3 cellular contexts compared by ENCODE assay signal in the genomic region with DNA sequence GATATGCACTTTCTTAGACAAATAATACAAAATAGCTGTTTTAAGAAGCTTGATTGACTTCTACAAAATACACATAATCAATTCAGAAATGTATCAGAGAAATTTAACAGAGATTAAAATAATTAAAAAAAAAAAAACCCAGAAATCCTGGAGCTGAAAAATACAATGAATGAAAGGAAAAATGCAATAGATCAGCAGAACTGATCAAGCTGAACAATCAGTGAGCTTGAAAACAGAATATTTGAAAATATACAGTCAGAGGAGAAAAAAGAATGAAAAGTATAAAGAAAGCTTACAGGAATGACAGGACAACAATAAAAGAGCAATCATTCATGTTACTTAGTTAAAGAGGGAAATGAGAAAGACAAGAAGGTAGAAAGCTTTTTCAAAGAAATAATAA.
A peak's percentile ranks its signal among the peaks of the same experiment; 100 is the strongest.
TF ChIP-seq lines count a peak whose summit lies in the region.

No MANE protein-coding gene starts in this region.

TF ChIP-seq in HepG2, 621 proteins besides CTCF, POLR2A, EP300 and RAD21:
- TF ChIP-seq ZNF160 (CRISPR knock-in tag; IDR thresholded peaks at IDR 0.05): peak; percentile 97
- no peak for TF ChIP-seq ZNF678 (CRISPR knock-in tag; IDR thresholded peaks at IDR 0.05)
- TF ChIP-seq ZNF180 (CRISPR knock-in tag; IDR thresholded peaks at IDR 0.05; ENCODE audit: borderline replicate concordance, low read depth): no peak

TF ChIP-seq in HEK293, 187 proteins besides CTCF, POLR2A, EP300 and RAD21:
- TF ChIP-seq SETDB1 (IDR thresholded peaks at IDR 0.05; ENCODE audit: insufficient read length, low read length): peak; percentile 86
- TF ChIP-seq, protein P1, sequence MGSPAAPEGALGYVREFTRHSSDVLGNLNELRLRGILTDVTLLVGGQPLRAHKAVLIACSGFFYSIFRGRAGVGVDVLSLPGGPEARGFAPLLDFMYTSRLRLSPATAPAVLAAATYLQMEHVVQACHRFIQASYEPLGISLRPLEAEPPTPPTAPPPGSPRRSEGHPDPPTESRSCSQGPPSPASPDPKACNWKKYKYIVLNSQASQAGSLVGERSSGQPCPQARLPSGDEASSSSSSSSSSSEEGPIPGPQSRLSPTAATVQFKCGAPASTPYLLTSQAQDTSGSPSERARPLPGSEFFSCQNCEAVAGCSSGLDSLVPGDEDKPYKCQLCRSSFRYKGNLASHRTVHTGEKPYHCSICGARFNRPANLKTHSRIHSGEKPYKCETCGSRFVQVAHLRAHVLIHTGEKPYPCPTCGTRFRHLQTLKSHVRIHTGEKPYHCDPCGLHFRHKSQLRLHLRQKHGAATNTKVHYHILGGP (tag by site-specific recombination; IDR thresholded peaks at IDR 0.05): no peak

TF ChIP-seq in K562, 482 proteins besides CTCF, POLR2A, EP300 and RAD21:
- no peak for TF ChIP-seq BRF1 (IDR thresholded peaks at IDR 0.05; ENCODE audit: borderline replicate concordance, extremely low read depth, insufficient read length)
- TF ChIP-seq, protein P2, sequence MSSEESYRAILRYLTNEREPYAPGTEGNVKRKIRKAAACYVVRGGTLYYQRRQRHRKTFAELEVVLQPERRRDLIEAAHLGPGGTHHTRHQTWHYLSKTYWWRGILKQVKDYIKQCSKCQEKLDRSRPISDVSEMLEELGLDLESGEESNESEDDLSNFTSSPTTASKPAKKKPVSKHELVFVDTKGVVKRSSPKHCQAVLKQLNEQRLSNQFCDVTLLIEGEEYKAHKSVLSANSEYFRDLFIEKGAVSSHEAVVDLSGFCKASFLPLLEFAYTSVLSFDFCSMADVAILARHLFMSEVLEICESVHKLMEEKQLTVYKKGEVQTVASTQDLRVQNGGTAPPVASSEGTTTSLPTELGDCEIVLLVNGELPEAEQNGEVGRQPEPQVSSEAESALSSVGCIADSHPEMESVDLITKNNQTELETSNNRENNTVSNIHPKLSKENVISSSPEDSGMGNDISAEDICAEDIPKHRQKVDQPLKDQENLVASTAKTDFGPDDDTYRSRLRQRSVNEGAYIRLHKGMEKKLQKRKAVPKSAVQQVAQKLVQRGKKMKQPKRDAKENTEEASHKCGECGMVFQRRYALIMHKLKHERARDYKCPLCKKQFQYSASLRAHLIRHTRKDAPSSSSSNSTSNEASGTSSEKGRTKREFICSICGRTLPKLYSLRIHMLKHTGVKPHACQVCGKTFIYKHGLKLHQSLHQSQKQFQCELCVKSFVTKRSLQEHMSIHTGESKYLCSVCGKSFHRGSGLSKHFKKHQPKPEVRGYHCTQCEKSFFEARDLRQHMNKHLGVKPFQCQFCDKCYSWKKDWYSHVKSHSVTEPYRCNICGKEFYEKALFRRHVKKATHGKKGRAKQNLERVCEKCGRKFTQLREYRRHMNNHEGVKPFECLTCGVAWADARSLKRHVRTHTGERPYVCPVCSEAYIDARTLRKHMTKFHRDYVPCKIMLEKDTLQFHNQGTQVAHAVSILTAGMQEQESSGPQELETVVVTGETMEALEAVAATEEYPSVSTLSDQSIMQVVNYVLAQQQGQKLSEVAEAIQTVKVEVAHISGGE (CRISPR knock-in tag; IDR thresholded peaks at IDR 0.05): no peak
- TF ChIP-seq TRIM28 (IDR thresholded peaks at IDR 0.05): peak; percentile 63; the same call in 1 of the 2 replicates
- TF ChIP-seq, protein P3, sequence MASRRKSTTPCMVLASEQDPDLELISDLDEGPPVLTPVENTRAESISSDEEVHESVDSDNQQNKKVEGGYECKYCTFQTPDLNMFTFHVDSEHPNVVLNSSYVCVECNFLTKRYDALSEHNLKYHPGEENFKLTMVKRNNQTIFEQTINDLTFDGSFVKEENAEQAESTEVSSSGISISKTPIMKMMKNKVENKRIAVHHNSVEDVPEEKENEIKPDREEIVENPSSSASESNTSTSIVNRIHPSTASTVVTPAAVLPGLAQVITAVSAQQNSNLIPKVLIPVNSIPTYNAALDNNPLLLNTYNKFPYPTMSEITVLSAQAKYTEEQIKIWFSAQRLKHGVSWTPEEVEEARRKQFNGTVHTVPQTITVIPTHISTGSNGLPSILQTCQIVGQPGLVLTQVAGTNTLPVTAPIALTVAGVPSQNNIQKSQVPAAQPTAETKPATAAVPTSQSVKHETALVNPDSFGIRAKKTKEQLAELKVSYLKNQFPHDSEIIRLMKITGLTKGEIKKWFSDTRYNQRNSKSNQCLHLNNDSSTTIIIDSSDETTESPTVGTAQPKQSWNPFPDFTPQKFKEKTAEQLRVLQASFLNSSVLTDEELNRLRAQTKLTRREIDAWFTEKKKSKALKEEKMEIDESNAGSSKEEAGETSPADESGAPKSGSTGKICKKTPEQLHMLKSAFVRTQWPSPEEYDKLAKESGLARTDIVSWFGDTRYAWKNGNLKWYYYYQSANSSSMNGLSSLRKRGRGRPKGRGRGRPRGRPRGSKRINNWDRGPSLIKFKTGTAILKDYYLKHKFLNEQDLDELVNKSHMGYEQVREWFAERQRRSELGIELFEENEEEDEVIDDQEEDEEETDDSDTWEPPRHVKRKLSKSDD (conservative IDR thresholded peaks at IDR 0.05; ENCODE audit: low read length): no peak
- no peak for TF ChIP-seq ARID3B (CRISPR knock-in tag; IDR thresholded peaks at IDR 0.05; ENCODE audit: borderline replicate concordance)
- no peak for TF ChIP-seq NFXL1 (CRISPR knock-in tag; IDR thresholded peaks at IDR 0.05)
- TF ChIP-seq PHTF2 (CRISPR knock-in tag; IDR thresholded peaks at IDR 0.05): no peak
- TF ChIP-seq ZNF12 (CRISPR knock-in tag; IDR thresholded peaks at IDR 0.05): no peak
- no peak for TF ChIP-seq PHB2 (IDR thresholded peaks at IDR 0.05; ENCODE audit: low read depth)
- no peak for TF ChIP-seq TFAP4 (CRISPR knock-in tag; IDR thresholded peaks at IDR 0.05; ENCODE audit: borderline replicate concordance)
- TF ChIP-seq CBX3 (IDR thresholded peaks at IDR 0.05; ENCODE audit: borderline replicate concordance in 1 of 2, low read length in 2 of 2): peak in 1 of 2 experiments; percentile 54; a peak in 1 of 3 replicates
- TF ChIP-seq, protein P4, sequence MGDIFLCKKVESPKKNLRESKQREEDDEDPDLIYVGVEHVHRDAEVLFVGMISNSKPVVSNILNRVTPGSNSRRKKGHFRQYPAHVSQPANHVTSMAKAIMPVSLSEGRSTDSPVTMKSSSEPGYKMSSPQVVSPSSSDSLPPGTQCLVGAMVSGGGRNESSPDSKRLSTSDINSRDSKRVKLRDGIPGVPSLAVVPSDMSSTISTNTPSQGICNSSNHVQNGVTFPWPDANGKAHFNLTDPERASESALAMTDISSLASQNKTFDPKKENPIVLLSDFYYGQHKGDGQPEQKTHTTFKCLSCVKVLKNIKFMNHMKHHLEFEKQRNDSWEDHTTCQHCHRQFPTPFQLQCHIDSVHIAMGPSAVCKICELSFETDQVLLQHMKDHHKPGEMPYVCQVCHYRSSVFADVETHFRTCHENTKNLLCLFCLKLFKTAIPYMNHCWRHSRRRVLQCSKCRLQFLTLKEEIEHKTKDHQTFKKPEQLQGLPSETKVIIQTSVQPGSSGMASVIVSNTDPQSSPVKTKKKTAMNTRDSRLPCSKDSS (IDR thresholded peaks at IDR 0.05; ENCODE audit: low read depth, partially characterized antibody): peak; percentile 52
- no peak for TF ChIP-seq NFE2L1 (tag; IDR thresholded peaks at IDR 0.05; ENCODE audit: borderline replicate concordance, low read depth)
